Comparison of ENCODE assay signal across 8 cellular contexts in genomic region chr2:35508601-35509000, GRCh38.
"Had no signal": no experiment of that assay in that cellular context is flagged by ENCODE, and none has a peak within 500 bp of the region (broad histone marks: within the 10 kb centered on the region; RNA-seq: fewer than 3 reads in every experiment).

No MANE protein-coding gene starts in this region.

- H3K27ac ChIP-seq: GM23248, HL-60 had no signal

- DNase-seq: GM23248, GOT3, H7, HFFc6 had no signal

- H3K9me3 ChIP-seq: HAP-1 had no signal

- H3K36me3 ChIP-seq: HAP-1 had no signal

- ATAC-seq: HCT116, HepG2 had no signal

- H3K4me1 ChIP-seq: HAP-1 had no signal

- H3K4me3 ChIP-seq: GM23248, HAP-1 had no signal

- FAIRE-seq: HepG2 had no signal

- H2AFZ ChIP-seq: GM23248 had no signal

- H3K9ac ChIP-seq: GM23248 had no signal
